Comparison of ENCODE assay signal across 21 cellular contexts in genomic region chr14:96926006-96926405, GRCh38.
"Had no signal": no experiment of that assay in that cellular context is flagged by ENCODE, and none has a peak within 500 bp of the region (broad histone marks: within the 10 kb centered on the region; RNA-seq: fewer than 3 reads in every experiment).

No MANE protein-coding gene starts in this region.

- H3K4me1 ChIP-seq: prostate gland, stomach had no signal

- ATAC-seq: left lobe of liver had no signal

- H3K27ac ChIP-seq: prostate gland, skin epidermis, stomach had no signal

- H3K4me1 Mint-ChIP-seq: activated CD4-positive, alpha-beta T cell treated with anti-CD3 and anti-CD28 coated beads, Interleukin-2, amount 10 ng/mL, durations not matched to agents 7 days and 5 days had no signal

- H3K27me3 Mint-ChIP-seq: activated CD4-positive, alpha-beta T cell treated with anti-CD3 and anti-CD28 coated beads, Interleukin-2, amount 10 ng/mL, durations not matched to agents 7 days and 5 days; activated naive CD8-positive, alpha-beta T cell; type B pancreatic cell had no signal

- H3K27me3 ChIP-seq: stomach had no signal

- H3K36me3 ChIP-seq: prostate gland, stomach had no signal

- H3K4me3 Mint-ChIP-seq: activated CD4-positive, alpha-beta T cell treated with anti-CD3 and anti-CD28 coated beads, Interleukin-2, amount 10 ng/mL, durations not matched to agents 7 days and 5 days; activated naive CD8-positive, alpha-beta T cell; T-helper 1 cell treated with Interleukin-12 subunit alpha and Interleukin-12 subunit beta and Interleukin-4 antibody, amounts not matched to agents 30 μg/mL and 1 μg/mL, for 36 hours; type B pancreatic cell had no signal

- H3K9me3 Mint-ChIP-seq: T-helper 1 cell treated with Interleukin-12 subunit alpha and Interleukin-12 subunit beta and Interleukin-4 antibody, amounts not matched to agents 30 μg/mL and 1 μg/mL, for 36 hours; type B pancreatic cell had no signal

- H3K9me3 ChIP-seq: prostate gland had no signal

- DNase-seq: activated CD4-positive, alpha-beta T cell treated with anti-CD3 and anti-CD28 coated beads, Interleukin-2, amount 10 ng/mL, durations not matched to agents 7 days and 5 days; activated CD8-positive, alpha-beta memory T cell treated with anti-CD3 and anti-CD28 coated beads, Interleukin-2, amount 50 U/mL, for 4 hours; activated gamma-delta T cell treated with Interleukin-2 at 50 U/mL for 16 hours; activated T-cell treated with anti-CD3 and anti-CD28 coated beads, Interleukin-2, amount 50 U/mL, for 48 hours; cerebellar nuclear complex; cortex of kidney; erythroblast; foreskin melanocyte; glutamatergic neuron; hippocampal formation; midbrain; right cardiac atrium; stimulated activated CD4-positive, alpha-beta T cell treated with anti-CD3 and anti-CD28 coated beads, Interleukin-2, amount 100 ng/mL, for 48 hours; stomach had no signal

- H3K36me3 Mint-ChIP-seq: type B pancreatic cell had no signal

- H3K27ac Mint-ChIP-seq: activated CD4-positive, alpha-beta T cell treated with anti-CD3 and anti-CD28 coated beads, Interleukin-2, amount 10 ng/mL, durations not matched to agents 7 days and 5 days; activated naive CD8-positive, alpha-beta T cell; T-helper 1 cell treated with Interleukin-12 subunit alpha and Interleukin-12 subunit beta and Interleukin-4 antibody, amounts not matched to agents 30 μg/mL and 1 μg/mL, for 36 hours; type B pancreatic cell had no signal

- H3K4me3 ChIP-seq: lung, prostate gland, skin epidermis, stomach had no signal
